ENCODE assay signal across 16 cellular contexts in the genomic region with DNA sequence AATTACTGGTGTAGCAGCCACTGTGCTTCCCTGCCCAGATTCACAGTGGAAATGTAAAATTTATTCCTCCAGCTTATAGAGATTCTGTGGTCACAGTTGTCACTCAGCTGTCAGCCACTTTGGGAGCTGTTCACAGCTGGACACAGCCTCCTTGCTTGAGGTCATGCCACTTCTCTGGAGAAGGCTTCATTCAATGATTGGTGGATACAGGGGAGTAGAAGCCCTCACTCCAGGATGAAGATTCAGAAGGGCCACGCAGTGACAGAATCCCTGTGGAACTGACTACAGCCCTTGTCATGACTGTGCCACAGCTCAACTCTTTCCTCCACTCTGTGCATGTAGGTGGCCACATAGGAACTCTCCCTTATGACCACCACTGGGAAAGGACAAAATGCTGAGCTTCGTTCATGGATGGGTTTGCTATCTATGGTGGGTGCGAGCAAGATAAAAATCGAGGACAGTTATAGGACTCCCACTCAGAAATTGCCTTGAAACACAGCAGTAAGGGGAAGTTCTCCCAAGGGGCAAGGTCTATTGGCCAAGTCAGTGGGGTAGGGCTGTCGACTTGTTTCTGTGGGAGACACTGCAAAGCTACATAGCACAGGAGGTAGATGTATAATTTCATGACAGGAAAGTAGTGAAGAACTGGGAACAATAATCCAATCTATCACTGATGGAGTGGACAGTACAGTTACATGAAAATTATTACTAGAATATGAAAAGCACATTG.
"Had no signal": no experiment of that assay in that cellular context is flagged by ENCODE, and none has a peak within 500 bp of the region (broad histone marks: within the 10 kb centered on the region; RNA-seq: fewer than 3 reads in every experiment).

No MANE protein-coding gene starts in this region.

- H3K36me3 ChIP-seq: adrenal gland, neutrophil, transverse colon, vagina had no signal

- H3K36me3 Mint-ChIP-seq: memory B cell; naive thymus-derived CD8-positive, alpha-beta T cell; stimulated activated naive B cell treated with anti-CD40 and anti-IgM and Interleukin-4, amounts not matched to agents 10 μg/mL and 1 μg/mL and 100 μg/mL, for 72 hours had no signal

- H3K9me3 Mint-ChIP-seq: activated T-helper 17 cell treated with anti-CD3 and anti-CD28 coated beads, Interleukin-2, amount 50 U/mL, for 72 hours; T-helper 2 cell treated with Interferon-gamma antibody and Interleukin-4, amounts not matched to agents 5 μg/mL and 100 μg/mL, for 36 hours had no signal

- H3K27ac ChIP-seq: transverse colon, vagina had no signal

- H3K27me3 Mint-ChIP-seq: activated T-helper 17 cell treated with anti-CD3 and anti-CD28 coated beads, Interleukin-2, amount 50 U/mL, for 72 hours had no signal

- H3K4me1 ChIP-seq: adrenal gland, transverse colon had no signal

- H3K27me3 ChIP-seq: adrenal gland, neutrophil, transverse colon, vagina had no signal

- H3K9me3 ChIP-seq: adrenal gland, neutrophil, transverse colon, vagina had no signal

- FAIRE-seq: colon, endometrium had no signal

- H3K4me1 Mint-ChIP-seq: activated T-helper 17 cell treated with anti-CD3 and anti-CD28 coated beads, Interleukin-2, amount 50 U/mL, for 72 hours; memory B cell; naive thymus-derived CD8-positive, alpha-beta T cell; stimulated activated naive B cell treated with anti-CD40 and anti-IgM and Interleukin-4, amounts not matched to agents 10 μg/mL and 1 μg/mL and 100 μg/mL, for 72 hours had no signal

- H3K4me3 ChIP-seq: adrenal gland, transverse colon, vagina had no signal

- H3K27ac Mint-ChIP-seq: activated T-helper 17 cell treated with anti-CD3 and anti-CD28 coated beads, Interleukin-2, amount 50 U/mL, for 72 hours; memory B cell; naive thymus-derived CD8-positive, alpha-beta T cell; stimulated activated naive B cell treated with anti-CD40 and anti-IgM and Interleukin-4, amounts not matched to agents 10 μg/mL and 1 μg/mL and 100 μg/mL, for 72 hours; T-helper 2 cell treated with Interferon-gamma antibody and Interleukin-4, amounts not matched to agents 5 μg/mL and 100 μg/mL, for 36 hours had no signal

- ATAC-seq: activated CD4-positive, CD25-positive, alpha-beta regulatory T cell treated with anti-CD3 and anti-CD28 coated beads, Interleukin-2, amount 50 U/mL, for 24 hours; activated T-helper 17 cell treated with anti-CD3 and anti-CD28 coated beads, Interleukin-2, amount 50 U/mL, for 72 hours; left lobe of liver; naive thymus-derived CD8-positive, alpha-beta T cell; stimulated activated naive B cell treated with anti-CD40 and anti-IgM and Interleukin-4, amounts not matched to agents 10 μg/mL and 1 μg/mL and 100 μg/mL, for 72 hours had no signal

- DNase-seq: activated CD4-positive, alpha-beta T cell treated with anti-CD3 and anti-CD28 coated beads, Interleukin-2, amount 50 U/mL, for 4 hours; activated naive CD4-positive, alpha-beta T cell treated with anti-CD3 and anti-CD28 coated beads, Interleukin-2, amount 50 U/mL, for 16 hours; naive thymus-derived CD8-positive, alpha-beta T cell; stimulated activated CD4-positive, alpha-beta T cell treated with anti-CD3 and anti-CD28 coated beads, Interleukin-2, amount 100 ng/mL, for 48 hours; stimulated activated naive B cell treated with anti-CD40 and anti-IgM and Interleukin-4, amounts not matched to agents 10 μg/mL and 1 μg/mL and 100 μg/mL, for 72 hours; transverse colon had no signal

- H3K4me3 Mint-ChIP-seq: activated T-helper 17 cell treated with anti-CD3 and anti-CD28 coated beads, Interleukin-2, amount 50 U/mL, for 72 hours; memory B cell; naive thymus-derived CD8-positive, alpha-beta T cell; stimulated activated naive B cell treated with anti-CD40 and anti-IgM and Interleukin-4, amounts not matched to agents 10 μg/mL and 1 μg/mL and 100 μg/mL, for 72 hours; T-helper 2 cell treated with Interferon-gamma antibody and Interleukin-4, amounts not matched to agents 5 μg/mL and 100 μg/mL, for 36 hours had no signal
